ENCODE assay signal across 25 cellular contexts in the genomic region with DNA sequence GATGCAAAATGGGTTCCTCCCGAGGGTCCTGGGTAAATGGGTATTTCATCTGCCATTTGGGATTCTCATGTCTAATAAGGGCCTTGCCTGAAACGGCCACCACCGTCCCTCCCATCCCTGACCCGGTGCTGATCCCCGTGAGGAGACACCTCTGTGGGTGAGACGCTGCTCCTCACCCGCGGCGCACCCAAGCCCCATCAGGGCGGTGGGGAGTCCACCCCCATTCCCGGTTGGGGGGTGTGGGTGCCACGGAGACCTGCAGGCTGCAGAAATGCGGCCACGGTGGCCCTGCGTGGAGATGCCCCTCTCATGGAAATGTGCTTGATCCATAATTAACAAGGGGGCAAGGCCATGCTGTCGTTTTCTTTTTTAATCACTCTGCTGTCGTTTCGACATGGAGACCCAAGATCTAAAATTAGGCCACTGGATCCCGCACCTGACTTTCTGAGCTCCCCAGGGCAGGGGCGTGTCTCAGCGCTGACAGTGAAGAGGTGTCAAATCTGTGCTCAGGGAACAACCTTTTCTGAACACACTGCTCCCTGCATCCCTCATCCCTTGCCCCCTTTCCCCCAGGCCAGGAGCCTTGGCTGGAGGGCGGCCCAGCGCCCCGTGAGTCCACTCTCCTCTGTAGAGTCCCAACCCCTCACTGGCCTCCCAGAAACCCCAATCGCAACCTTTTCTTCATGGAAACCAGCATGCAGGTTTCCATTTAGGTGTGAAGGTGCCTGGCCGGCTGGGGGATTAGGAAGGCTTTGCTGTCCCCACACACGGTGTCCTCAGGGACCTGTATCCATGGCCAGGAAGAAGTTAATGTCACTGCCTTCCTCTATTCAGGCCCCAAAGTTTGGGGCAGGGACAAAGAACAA. TPM values are rescaled to one million over a fixed set of nuclear protein-coding genes. Genes with fewer than 3 reads are reported as not detected.
DNase-seq lines count a peak whose midpoint lies in the region; ATAC-seq and TF ChIP-seq lines count a peak whose summit lies in the region.
"Had no signal": no experiment of that assay in that cellular context is flagged by ENCODE, and none has a peak within 500 bp of the region (broad histone marks: within the 10 kb centered on the region; RNA-seq: fewer than 3 reads in every experiment).

No MANE protein-coding gene starts in this region.

- no peaks in the 10 kb centered on the region for H3K9me3 Mint-ChIP-seq in progenitor cell of endocrine pancreas (ENCODE audit: low read depth)
- H3K9me3 Mint-ChIP-seq: GM23338 had no signal

- no peak overlapping the region for H3K9ac ChIP-seq in colonic mucosa (ENCODE audit: low read depth in 2 of 2, low read length in 2 of 2)

- no peak overlapping the region for H3K27ac ChIP-seq in colonic mucosa
- H3K27ac ChIP-seq: 22Rv1, SK-N-MC had no signal

- H3K36me3 Mint-ChIP-seq in progenitor cell of endocrine pancreas (ENCODE audit: insufficient read depth), result no peaks in the 10 kb centered on the region

- H3K36me3 ChIP-seq in colonic mucosa, result no peaks in the 10 kb centered on the region
- H3K36me3 ChIP-seq: HAP-1 had no signal

- H3K27me3 ChIP-seq in colonic mucosa, result no peaks in the 10 kb centered on the region

- H3K4me3 Mint-ChIP-seq in progenitor cell of endocrine pancreas (ENCODE audit: low read depth), result no peak overlapping the region
- H3K4me3 Mint-ChIP-seq: GM23338 had no signal

- ATAC-seq in Right ventricle myocardium inferior (peak; percentile 37), left ventricle myocardium superior (peak; percentile 50), HG03521 (IDR thresholded peaks at IDR 0.05; ENCODE audit: unreplicated experiment) (no peak)
- ATAC-seq in activated CD4-positive, CD25-positive, alpha-beta regulatory T cell treated with anti-CD3 and anti-CD28 coated beads, Interleukin-2, amount 50 U/mL, for 24 hours, result no peak

- intact Hi-C loops in Right ventricle myocardium inferior (cut with DNase I) (loop anchor here (5.0 kb wide), 1 partner anchor 55 kb away; a partner anchor contains a TSS), cardiac septum (cut with DNase I) (loop anchor here (5.0 kb wide), 1 partner anchor 55 kb away; a partner anchor contains a TSS), left ventricle myocardium superior (cut with micrococcal nuclease) (no loop called here), colonic mucosa (cut with DNase I) (no loop called here)

- H3K27ac Mint-ChIP-seq in progenitor cell of endocrine pancreas, result peak overlapping the region; percentile 67

- no peaks in the 10 kb centered on the region for H3K27me3 Mint-ChIP-seq in progenitor cell of endocrine pancreas

- H3K4me1 Mint-ChIP-seq in progenitor cell of endocrine pancreas (ENCODE audit: low read depth), result peaks cover 18% of the 10 kb centered on the region

- DNase-seq in Right ventricle myocardium inferior (ENCODE audit: missing footprints) (no peak), cardiac septum (ENCODE audit: low spot score) (no peak), left ventricle myocardium superior (peak; percentile 60), progenitor cell of endocrine pancreas (ENCODE audit: low spot score, unreplicated experiment) (no peak), D341Med (ENCODE audit: low spot score) (no peak), colonic mucosa (no peak)
- DNase-seq: ACHN, C1 segment of cervical spinal cord, DMS79, KBM-7, MM.1S, NCI-H1048, NCI-H1417 treated with DMSO at 0.1 percent for 48 hours, NCI-H187, NCI-H446 treated with DMSO at 0.1 percent for 48 hours, NCI-H526 treated with DMSO at 0.1 percent for 48 hours, OCI-M1, SHP77 had no signal

- no peak overlapping the region for H3K4me3 ChIP-seq in colonic mucosa
- H3K4me3 ChIP-seq: GM23338, HAP-1, SK-N-MC had no signal

- H3K4me1 ChIP-seq in colonic mucosa, result no peaks in the 10 kb centered on the region

- no peaks in the 10 kb centered on the region for H3K9me3 ChIP-seq in colonic mucosa
- H3K9me3 ChIP-seq: HAP-1 had no signal

- TF ChIP-seq CTCF in progenitor cell of endocrine pancreas (IDR thresholded peaks at IDR 0.05; ENCODE audit: unreplicated experiment), result no peak
- no peak for TF ChIP-seq CTCF in colonic mucosa (IDR thresholded peaks at IDR 0.05)

RNA-seq across cellular contexts. Expression of a gene that starts 38.9 kb away (rescaled TPM):
- 18.2 TPM for total RNA-seq in Right ventricle myocardium inferior
- 16.8 TPM for total RNA-seq in cardiac septum
- 17.9 TPM for total RNA-seq in left ventricle myocardium superior
- total RNA-seq in progenitor cell of endocrine pancreas, result 61.3 and 67.0 TPM in 2 replicates
- 10 to 100 TPM; 16.9 to 23.8 TPM for total RNA-seq in colonic mucosa

RNA-seq across cellular contexts. Expression of a gene that starts 56.4 kb away (rescaled TPM):
- total RNA-seq in Right ventricle myocardium inferior, result 45.3 TPM
- 4.4 TPM for total RNA-seq in cardiac septum
- 50.8 TPM for total RNA-seq in left ventricle myocardium superior
- 4.6 and 5.6 TPM in 2 replicates for total RNA-seq in progenitor cell of endocrine pancreas
- 10 to 100 TPM; 21.6 to 24.9 TPM for total RNA-seq in colonic mucosa
- total RNA-seq: HT1080 had no signal

Comparison
In these comparisons a context has a peak if more than half of its experiments do, and no peak if none do; other contexts are left out.
1. intact Hi-C loops: an anchor here in Right ventricle myocardium inferior (5.0 kb wide) and cardiac septum (5.0 kb wide); none called in left ventricle myocardium superior and colonic mucosa.
2. ATAC-seq: peak in Right ventricle myocardium inferior (single experiment) and left ventricle myocardium superior (single experiment); none in activated CD4-positive, CD25-positive, alpha-beta regulatory T cell treated with anti-CD3 and anti-CD28 coated beads, Interleukin-2, amount 50 U/mL, for 24 hours (0 of 2) and HG03521 (single experiment).